Comparison of ENCODE assay signal across 22 cellular contexts in genomic region chr20:8376940-8377339, GRCh38.
"Had no signal": no experiment of that assay in that cellular context is flagged by ENCODE, and none has a peak within 500 bp of the region (broad histone marks: within the 10 kb centered on the region; RNA-seq: fewer than 3 reads in every experiment).

No MANE protein-coding gene starts in this region.

- ATAC-seq: effector memory CD8-positive, alpha-beta T cell; foreskin keratinocyte; gastroesophageal sphincter; heart left ventricle; left colon; left lung; left ventricle myocardium superior; lower lobe of right lung; mucosa of descending colon had no signal

- H3K4me2 ChIP-seq: hepatocyte had no signal

- H3K27me3 ChIP-seq: colonic mucosa, esophagus muscularis mucosa, foreskin keratinocyte, gastroesophageal sphincter, heart left ventricle, hepatocyte, left lung had no signal

- H3K4me1 Mint-ChIP-seq: naive B cell had no signal

- H3K27me3 Mint-ChIP-seq: dendritic cell treated with granulocyte-macrophage colony-stimulating factor and Interleukin-4, amounts not matched to agents 40 ng/mL and 50 ng/mL, for 4 days; effector memory CD8-positive, alpha-beta T cell; naive B cell had no signal

- DNase-seq: colonic mucosa; cortex of kidney; effector CD8-positive, alpha-beta T cell; effector memory CD8-positive, alpha-beta T cell; foreskin keratinocyte; heart left ventricle; hypothalamus; immature natural killer cell; islet precursor cell; kidney; kidney glomerular epithelial cell; left colon; left lung; left ventricle myocardium superior; lower lobe of right lung; mucosa of descending colon; naive B cell had no signal

- H3K27ac ChIP-seq: colonic mucosa, foreskin keratinocyte, heart left ventricle, hepatocyte, left lung, lower lobe of right lung had no signal

- H2AFZ ChIP-seq: hepatocyte had no signal

- H3K9me3 Mint-ChIP-seq: dendritic cell treated with granulocyte-macrophage colony-stimulating factor and Interleukin-4, amounts not matched to agents 40 ng/mL and 50 ng/mL, for 4 days; effector memory CD8-positive, alpha-beta T cell; immature natural killer cell had no signal

- H3K4me3 Mint-ChIP-seq: dendritic cell treated with granulocyte-macrophage colony-stimulating factor and Interleukin-4, amounts not matched to agents 40 ng/mL and 50 ng/mL, for 4 days; effector memory CD8-positive, alpha-beta T cell; immature natural killer cell; mesothelial cell of epicardium; naive B cell had no signal

- H3K36me3 Mint-ChIP-seq: naive B cell had no signal

- H3K36me3 ChIP-seq: colonic mucosa, esophagus muscularis mucosa, gastroesophageal sphincter, heart left ventricle, left lung, lower lobe of right lung had no signal

- H3K4me3 ChIP-seq: colonic mucosa, esophagus muscularis mucosa, gastroesophageal sphincter, heart left ventricle, hepatocyte, left lung, lower lobe of right lung, mucosa of descending colon had no signal

- H3K4me1 ChIP-seq: colonic mucosa, foreskin keratinocyte, left lung, lower lobe of right lung had no signal

- H3K9me3 ChIP-seq: colonic mucosa, esophagus muscularis mucosa, gastroesophageal sphincter, left lung, lower lobe of right lung, mucosa of descending colon had no signal

- H3K27ac Mint-ChIP-seq: dendritic cell treated with granulocyte-macrophage colony-stimulating factor and Interleukin-4, amounts not matched to agents 40 ng/mL and 50 ng/mL, for 4 days; effector memory CD8-positive, alpha-beta T cell; mesothelial cell of epicardium had no signal
